1 cellular context compared by ENCODE assay signal in the genomic region with DNA sequence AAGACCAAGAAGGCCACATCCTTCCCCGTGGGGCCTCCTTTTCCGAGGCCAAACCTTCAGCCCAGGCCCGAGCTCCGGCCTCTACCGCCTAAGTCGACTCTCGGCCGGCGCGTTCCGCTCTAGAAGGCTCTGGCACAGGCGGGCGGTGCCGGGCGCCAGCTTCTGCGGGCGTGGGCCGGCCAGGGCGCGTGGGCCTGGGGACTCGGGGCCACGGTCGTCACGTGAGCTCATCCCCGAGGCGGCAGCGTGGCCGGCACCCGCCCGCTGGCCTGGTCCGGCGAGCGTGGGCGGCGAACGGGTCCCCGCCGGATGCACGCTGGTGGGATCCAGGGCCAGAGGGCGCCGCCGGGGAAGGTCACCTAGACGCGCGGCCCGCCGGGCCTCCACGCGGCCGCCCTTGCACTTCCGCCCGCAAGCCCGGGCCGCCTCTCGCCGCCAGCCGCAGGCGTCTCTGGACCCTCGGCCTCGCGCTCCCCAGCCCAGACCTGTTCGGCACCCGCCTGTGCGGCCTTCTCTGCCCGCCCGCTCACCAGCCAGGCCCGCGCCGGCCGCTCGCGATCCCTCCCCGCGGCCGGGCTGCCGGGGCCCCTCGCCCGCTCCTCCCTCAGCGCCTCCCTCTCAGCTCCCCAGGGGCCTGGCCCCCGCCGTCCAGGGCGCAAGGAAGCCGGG.
TF ChIP-seq lines count a peak whose summit lies in the region.

No MANE protein-coding gene starts in this region.

TF ChIP-seq in HepG2, 621 proteins besides CTCF, POLR2A, EP300 and RAD21 (continued from another document):
- TF ChIP-seq ATM (IDR thresholded peaks at IDR 0.05; ENCODE audit: borderline replicate concordance) (no peak), ZNF563 (CRISPR knock-in tag; IDR thresholded peaks at IDR 0.05) (peak; percentile 43; the same call in 1 of the 2 replicates), ZNF615 (CRISPR knock-in tag; IDR thresholded peaks at IDR 0.05; ENCODE audit: borderline replicate concordance) (no peak), KLF9 (CRISPR knock-in tag; IDR thresholded peaks at IDR 0.05; ENCODE audit: low read depth) (no peak), ZNF451 (CRISPR knock-in tag; IDR thresholded peaks at IDR 0.05) (0 out of 2 replicates have a peak, but pooled peaks have one; percentile 9), JUND (CRISPR knock-in tag; IDR thresholded peaks at IDR 0.05) (no peak)
- TF ChIP-seq, protein P1, sequence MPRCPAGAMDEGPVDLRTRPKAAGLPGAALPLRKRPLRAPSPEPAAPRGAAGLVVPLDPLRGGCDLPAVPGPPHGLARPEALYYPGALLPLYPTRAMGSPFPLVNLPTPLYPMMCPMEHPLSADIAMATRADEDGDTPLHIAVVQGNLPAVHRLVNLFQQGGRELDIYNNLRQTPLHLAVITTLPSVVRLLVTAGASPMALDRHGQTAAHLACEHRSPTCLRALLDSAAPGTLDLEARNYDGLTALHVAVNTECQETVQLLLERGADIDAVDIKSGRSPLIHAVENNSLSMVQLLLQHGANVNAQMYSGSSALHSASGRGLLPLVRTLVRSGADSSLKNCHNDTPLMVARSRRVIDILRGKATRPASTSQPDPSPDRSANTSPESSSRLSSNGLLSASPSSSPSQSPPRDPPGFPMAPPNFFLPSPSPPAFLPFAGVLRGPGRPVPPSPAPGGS (CRISPR knock-in tag; IDR thresholded peaks at IDR 0.05) = peak; percentile 21; the same call in 1 of the 2 replicates
